9 cellular contexts compared by ENCODE assay signal in the genomic region with DNA sequence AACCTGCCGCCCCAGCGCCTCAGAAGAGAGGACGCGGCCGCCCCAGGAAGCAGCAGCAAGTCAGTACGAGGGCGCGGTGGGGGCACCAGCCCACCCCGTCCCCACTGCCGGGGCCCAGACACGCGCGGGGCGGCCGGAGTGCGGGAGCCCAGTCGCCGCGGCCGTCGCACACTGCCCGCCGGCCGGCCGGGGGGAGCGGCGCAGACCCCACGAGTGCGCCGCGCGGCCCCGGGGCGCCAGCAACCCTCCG. TPM values are rescaled to one million over a fixed set of nuclear protein-coding genes. Genes with fewer than 3 reads are reported as not detected.
DNase-seq lines count a peak whose midpoint lies in the region; ATAC-seq and TF ChIP-seq lines count a peak whose summit lies in the region.
"Had no signal": no experiment of that assay in that cellular context is flagged by ENCODE, and none has a peak within 500 bp of the region (broad histone marks: within the 10 kb centered on the region; RNA-seq: fewer than 3 reads in every experiment).

No MANE protein-coding gene starts in this region.

- H3K27me3 Mint-ChIP-seq in Caco-2 (ENCODE audit: insufficient read depth, unreplicated experiment): no peaks in the 10 kb centered on the region
- peaks cover 62% of the 10 kb centered on the region for H3K27me3 Mint-ChIP-seq in T-helper 17 cell
- H3K27me3 Mint-ChIP-seq in glutamatergic neuron (ENCODE audit: unreplicated experiment): peaks cover 8% of the 10 kb centered on the region

- peak overlapping the region; percentile 72 for H2AFZ ChIP-seq in parathyroid adenoma

- CTCF ChIA-PET in Caco-2 (lab: Charles Lee): interaction anchor here (0.7 kb wide), 1 partner anchor 104 kb away, joined by 4 read pairs; no protein-coding TSS in a partner anchor

- no peak for DNase-seq in Caco-2
- DNase-seq in T-helper 17 cell: no peak
- DNase-seq in glutamatergic neuron: no peak
- DNase-seq in H4 (ENCODE audit: low spot score): no peak
- DNase-seq: activated CD4-positive, alpha-beta T cell treated with anti-CD3 and anti-CD28 coated beads, Interleukin-2, amount 50 U/mL, for 4 hours had no signal

- POLR2A ChIA-PET in Caco-2 (lab: Charles Lee): no interaction called here

- H3K9me3 Mint-ChIP-seq in Caco-2 (ENCODE audit: unreplicated experiment) (no peaks in the 10 kb centered on the region), glutamatergic neuron (ENCODE audit: unreplicated experiment) (peaks cover 3% of the 10 kb centered on the region)

- H3K27me3 ChIP-seq in Caco-2 (replicated peaks; ENCODE audit: control insufficient read depth, insufficient read depth, low read length): no peaks in the 10 kb centered on the region
- H3K27me3 ChIP-seq in parathyroid adenoma (ENCODE audit: control insufficient read depth, insufficient read depth, low read length): peaks cover 9% of the 10 kb centered on the region

- H3K27ac Mint-ChIP-seq in Caco-2 (ENCODE audit: unreplicated experiment): no peak overlapping the region
- no peak overlapping the region for H3K27ac Mint-ChIP-seq in T-helper 17 cell
- no peak overlapping the region for H3K27ac Mint-ChIP-seq in glutamatergic neuron (ENCODE audit: unreplicated experiment)

- no peak overlapping the region for H3K9ac ChIP-seq in parathyroid adenoma

- no TSS peak for BruUV-seq in Caco-2 (replicated peaks; lab: Mats Ljungman, UMichigan)

- no peak for ATAC-seq in T-helper 17 cell
- no peak for ATAC-seq in GM18861 (IDR thresholded peaks at IDR 0.05; ENCODE audit: unreplicated experiment)
- ATAC-seq in GM21367 (IDR thresholded peaks at IDR 0.05; ENCODE audit: unreplicated experiment): no peak
- ATAC-seq in HG03457 (IDR thresholded peaks at IDR 0.05; ENCODE audit: unreplicated experiment): no peak

- intact Hi-C loops in Caco-2 (cut with micrococcal nuclease; ENCODE audit: unreplicated experiment): loop anchor here (2.0 kb wide), 1 partner anchor 506 kb away; no protein-coding TSS in a partner anchor

- TF ChIP-seq CTCF in Caco-2 (IDR thresholded peaks at IDR 0.05; ENCODE audit: insufficient read depth in 1 of 2, low read depth in 1 of 2, low read length in 1 of 2, severe bottlenecking in 1 of 2, unreplicated experiment in 1 of 2): no peak
- no peak for TF ChIP-seq CTCF in glutamatergic neuron (IDR thresholded peaks at IDR 0.05; ENCODE audit: partially characterized antibody, unreplicated experiment)
- no peak for TF ChIP-seq CTCF in parathyroid adenoma (IDR thresholded peaks at IDR 0.05)

- H3K36me3 Mint-ChIP-seq in Caco-2 (ENCODE audit: insufficient read depth, unreplicated experiment): peaks cover 20% of the 10 kb centered on the region
- H3K36me3 Mint-ChIP-seq in T-helper 17 cell (ENCODE audit: low read depth): peaks cover 7% of the 10 kb centered on the region
- no peaks in the 10 kb centered on the region for H3K36me3 Mint-ChIP-seq in glutamatergic neuron (ENCODE audit: unreplicated experiment)

- H3K4me3 ChIP-seq in Caco-2 (ENCODE audit: low read depth, low read length): peak overlapping the region; percentile 70
- H3K4me3 ChIP-seq in parathyroid adenoma (ENCODE audit: low read depth, low read length): peak overlapping the region; percentile 43

- H3K9me3 ChIP-seq in Caco-2: no peaks in the 10 kb centered on the region
- no peaks in the 10 kb centered on the region for H3K9me3 ChIP-seq in T-helper 17 cell (ENCODE audit: control insufficient read depth, low read length, poor library complexity, severe bottlenecking)
- H3K9me3 ChIP-seq in parathyroid adenoma (ENCODE audit: control insufficient read depth, low read length): no peaks in the 10 kb centered on the region

- H3K4me1 ChIP-seq in Caco-2: peaks cover 10% of the 10 kb centered on the region; the same call in 1 of the 2 replicates
- no peaks in the 10 kb centered on the region for H3K4me1 ChIP-seq in parathyroid adenoma

- H3K36me3 ChIP-seq in Caco-2 (ENCODE audit: control insufficient read depth, insufficient read depth, low read length) (no peaks in the 10 kb centered on the region), parathyroid adenoma (ENCODE audit: control insufficient read depth, insufficient read depth, low read length) (no peaks in the 10 kb centered on the region)

- H3K4me3 Mint-ChIP-seq in Caco-2 (ENCODE audit: unreplicated experiment): peak overlapping the region; percentile 97
- peak overlapping the region; percentile 80 for H3K4me3 Mint-ChIP-seq in T-helper 17 cell
- H3K4me3 Mint-ChIP-seq in glutamatergic neuron (ENCODE audit: unreplicated experiment): peak overlapping the region; percentile 89

- H3K79me2 ChIP-seq in parathyroid adenoma: no peaks in the 10 kb centered on the region

- no peak overlapping the region for H3K27ac ChIP-seq in parathyroid adenoma

- peak overlapping the region; percentile 81 for H3K4me2 ChIP-seq in parathyroid adenoma (ENCODE audit: low read length)

- H3K4me1 Mint-ChIP-seq in Caco-2 (ENCODE audit: low read depth, unreplicated experiment): peaks cover 5% of the 10 kb centered on the region
- H3K4me1 Mint-ChIP-seq in T-helper 17 cell: peaks cover 6% of the 10 kb centered on the region
- H3K4me1 Mint-ChIP-seq in glutamatergic neuron (ENCODE audit: low read depth, unreplicated experiment): peaks cover 15% of the 10 kb centered on the region

RNA-seq across cellular contexts. Expression of a gene that starts 1.0 kb away (rescaled TPM):
- total RNA-seq in Caco-2 (2022): 36.7 and 38.8 TPM in 2 replicates
- not detected for total RNA-seq in T-helper 17 cell
- 3.9 TPM for total RNA-seq in glutamatergic neuron (ENCODE audit: unreplicated experiment)
- 0.80 and 4.7 TPM in 2 replicates for total RNA-seq in H4 (2014; rRNA removed; shearing (Covaris generic))
